ENCODE assay signal across 18 cellular contexts in genomic region chr5:160036243-160036642, GRCh38.
"Had no signal": no experiment of that assay in that cellular context is flagged by ENCODE, and none has a peak within 500 bp of the region (broad histone marks: within the 10 kb centered on the region; RNA-seq: fewer than 3 reads in every experiment).

No MANE protein-coding gene starts in this region.

- H3K36me3 ChIP-seq: uterus had no signal

- H3K4me1 ChIP-seq: foreskin keratinocyte, uterus had no signal

- H3K27me3 ChIP-seq: adrenal gland, foreskin keratinocyte, left lung, pancreas, transverse colon, uterus had no signal

- H3K4me3 ChIP-seq: adrenal gland, left lung, pancreas, transverse colon, uterus had no signal

- ATAC-seq: activated CD4-positive, alpha-beta T cell treated with anti-CD3 and anti-CD28 coated beads for 36 hours; activated CD8-positive, alpha-beta memory T cell treated with anti-CD3 and anti-CD28 coated beads, Interleukin-2, amount 10 ng/mL, durations not matched to agents 7 days and 5 days; foreskin keratinocyte; left lung; naive thymus-derived CD8-positive, alpha-beta T cell; pancreas; WTC11 had no signal

- H3K9me3 ChIP-seq: adrenal gland, left lung, pancreas, transverse colon, uterus had no signal

- DNase-seq: activated CD4-positive, alpha-beta memory T cell treated with anti-CD3 and anti-CD28 coated beads, Interleukin-2, amount 10 ng/mL, durations not matched to agents 7 days and 5 days; activated CD4-positive, alpha-beta T cell treated with anti-CD3 and anti-CD28 coated beads for 36 hours; activated CD8-positive, alpha-beta memory T cell treated with anti-CD3 and anti-CD28 coated beads, Interleukin-2, amount 10 ng/mL, durations not matched to agents 7 days and 5 days; activated effector memory CD4-positive, alpha-beta T cell treated with anti-CD3 and anti-CD28 coated beads, Interleukin-2, amount 50 U/mL, for 16 hours; activated naive CD4-positive, alpha-beta T cell treated with anti-CD3 and anti-CD28 coated beads, Interleukin-2, amount 50 U/mL, for 16 hours; activated T-cell treated with anti-CD3 and anti-CD28 coated beads, Interleukin-2, amount 50 U/mL, for 24 hours; adrenal gland; foreskin keratinocyte; glutamatergic neuron; kidney; left lung; mesenchymal stem cell; naive thymus-derived CD8-positive, alpha-beta T cell; pancreas; stimulated activated naive CD4-positive, alpha-beta T cell treated with Interleukin-2 at 50 U/mL for 16 hours; transverse colon; uterus had no signal

- H3K27ac ChIP-seq: adrenal gland, foreskin keratinocyte, left lung, pancreas, transverse colon, uterus had no signal
